27 cellular contexts compared by ENCODE assay signal in genomic region chr16:25734473-25735100, GRCh38.
"Had no signal": no experiment of that assay in that cellular context is flagged by ENCODE, and none has a peak within 500 bp of the region (broad histone marks: within the 10 kb centered on the region; RNA-seq: fewer than 3 reads in every experiment).

No MANE protein-coding gene starts in this region.

- H3K4me3 ChIP-seq: adrenal gland, ascending aorta, cardiac muscle cell had no signal

- H3K9me3 ChIP-seq: adrenal gland, ascending aorta had no signal

- H3K27me3 ChIP-seq: adrenal gland, ascending aorta, cardiac muscle cell had no signal

- DNase-seq: activated CD4-positive, alpha-beta memory T cell treated with anti-CD3 and anti-CD28 coated beads for 36 hours; activated CD4-positive, alpha-beta T cell treated with anti-CD3 and anti-CD28 coated beads for 4 hours; activated CD4-positive, alpha-beta T cell treated with anti-CD3 and anti-CD28 coated beads, Interleukin-2, amount 10 ng/mL, durations not matched to agents 24 days and 14 days; activated CD4-positive, alpha-beta T cell treated with anti-CD3 and anti-CD28 coated beads, Interleukin-2, amount 50 U/mL, for 1 hour; activated CD4-positive, alpha-beta T cell treated with anti-CD3 and anti-CD28 coated beads, Interleukin-2, amount 50 U/mL, for 4 hours; activated CD4-positive, CD25-positive, alpha-beta regulatory T cell treated with anti-CD3 and anti-CD28 coated beads, Interleukin-2, amount 50 U/mL, for 72 hours; activated CD8-positive, alpha-beta memory T cell treated with anti-CD3 and anti-CD28 coated beads, Interleukin-2, amount 50 U/mL, for 4 hours; activated CD8-positive, alpha-beta T cell treated with anti-CD3 and anti-CD28 coated beads for 36 hours; activated effector memory CD4-positive, alpha-beta T cell treated with anti-CD3 and anti-CD28 coated beads, Interleukin-2, amount 50 U/mL, for 16 hours; activated gamma-delta T cell treated with Interleukin-2 at 50 U/mL for 16 hours; activated naive CD4-positive, alpha-beta T cell; activated naive CD4-positive, alpha-beta T cell treated with anti-CD3 and anti-CD28 coated beads for 36 hours; activated naive CD4-positive, alpha-beta T cell treated with anti-CD3 and anti-CD28 coated beads, Interleukin-2, amount 50 U/mL, for 16 hours; activated naive CD8-positive, alpha-beta T cell treated with anti-CD3 and anti-CD28 coated beads for 36 hours; activated T-cell treated with anti-CD3 and anti-CD28 coated beads for 4 hours; activated T-cell treated with anti-CD3 and anti-CD28 coated beads, Interleukin-2, amount 50 U/mL, for 1 hour; activated T-cell treated with anti-CD3 and anti-CD28 coated beads, Interleukin-2, amount 50 U/mL, for 4 hours; activated T-cell treated with anti-CD3 and anti-CD28 coated beads, Interleukin-2, amount 50 U/mL, for 72 hours; adrenal gland; amniotic stem cell; cerebellar nuclear complex; T-helper 1 cell; T-helper 2 cell; T-helper 9 cell; WERI-Rb-1 had no signal

- H3K36me3 ChIP-seq: adrenal gland, ascending aorta, cardiac muscle cell had no signal

- H3K27ac ChIP-seq: adrenal gland, ascending aorta, cardiac muscle cell, WERI-Rb-1 had no signal
